Comparison of ENCODE assay signal across 23 cellular contexts in the genomic region with DNA sequence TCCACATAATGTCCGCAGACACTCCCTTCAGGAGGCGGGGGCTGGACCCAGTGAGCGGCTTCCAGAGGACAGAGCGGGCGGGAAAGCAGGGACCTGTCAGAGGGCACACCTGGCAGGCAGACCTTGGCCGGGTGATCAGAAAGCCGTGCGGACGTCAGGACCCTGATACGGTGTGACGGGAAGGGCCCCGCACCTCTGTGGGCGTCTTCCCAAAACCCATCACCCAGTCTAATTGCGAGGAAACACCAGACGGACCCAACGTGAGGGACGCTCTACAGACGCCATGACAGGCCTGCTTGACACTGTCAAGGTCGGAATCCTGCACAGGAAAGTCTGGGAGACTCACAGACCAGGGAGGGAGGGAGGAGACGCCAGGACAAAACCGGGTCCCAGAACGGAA. TPM values are rescaled to one million over a fixed set of nuclear protein-coding genes. Genes with fewer than 3 reads are reported as not detected.
"Had no signal": no experiment of that assay in that cellular context is flagged by ENCODE, and none has a peak within 500 bp of the region (broad histone marks: within the 10 kb centered on the region; RNA-seq: fewer than 3 reads in every experiment).

No MANE protein-coding gene starts in this region.

- H3K4me1 ChIP-seq: body of pancreas, breast epithelium, SJCRH30 had no signal

- H3K9me3 Mint-ChIP-seq: activated T-cell treated with anti-CD3 and anti-CD28 coated beads, Interleukin-2, amount 50 U/mL, for 4 hours had no signal

- DNase-seq: activated CD4-positive, alpha-beta T cell treated with anti-CD3 and anti-CD28 coated beads, Interleukin-2, amount 50 U/mL, for 1 hour; activated CD8-positive, alpha-beta T cell treated with anti-CD3 and anti-CD28 coated beads for 36 hours; activated gamma-delta T cell treated with Interleukin-2 at 50 U/mL for 16 hours; activated naive CD4-positive, alpha-beta T cell treated with anti-CD3 and anti-CD28 coated beads for 36 hours; activated T-cell treated with anti-CD3 and anti-CD28 coated beads, Interleukin-2, amount 50 U/mL, for 4 hours; adrenal gland; body of pancreas; MM.1S; MV-4-11; NCI-H1092; NCI-H1436 treated with DMSO at 0.1 percent for 48 hours; NCI-H1694 treated with DMSO at 0.1 percent for 48 hours; NCI-H2029; NCI-H345; NCI-H524 treated with DMSO at 0.1 percent for 48 hours; SHP77; SJCRH30; T1000 had no signal

- H3K27me3 Mint-ChIP-seq: activated CD8-positive, alpha-beta T cell treated with anti-CD3 and anti-CD28 coated beads for 36 hours had no signal

- H3K27me3 ChIP-seq: adrenal gland, body of pancreas, breast epithelium, SJCRH30 had no signal

- H3K27ac ChIP-seq: adrenal gland, body of pancreas, breast epithelium, KMS-11, SJCRH30, SK-N-MC had no signal

- H3K9me3 ChIP-seq: adrenal gland, body of pancreas, breast epithelium had no signal

- H3K36me3 ChIP-seq: adrenal gland, breast epithelium had no signal

- H3K4me3 ChIP-seq: adrenal gland, body of pancreas, breast epithelium, SJCRH30, SK-N-MC had no signal

- H3K4me3 Mint-ChIP-seq: activated CD8-positive, alpha-beta T cell treated with anti-CD3 and anti-CD28 coated beads for 36 hours; activated naive CD4-positive, alpha-beta T cell treated with anti-CD3 and anti-CD28 coated beads for 36 hours; activated T-cell treated with anti-CD3 and anti-CD28 coated beads, Interleukin-2, amount 50 U/mL, for 4 hours; activated T-helper 1 cell treated with anti-CD3 and anti-CD28 coated beads, Interleukin-12 subunit alpha, Interleukin-12 subunit beta, Interleukin-2, Interleukin-4 antibody, amounts not matched to agents 30 ng/mL and 10 ng/mL and 1 ng/mL, durations not matched to agents 14 hours and 24 hours and 36 hours had no signal

- H3K27ac Mint-ChIP-seq: activated CD8-positive, alpha-beta T cell treated with anti-CD3 and anti-CD28 coated beads for 36 hours; activated naive CD4-positive, alpha-beta T cell treated with anti-CD3 and anti-CD28 coated beads for 36 hours; activated T-helper 1 cell treated with anti-CD3 and anti-CD28 coated beads, Interleukin-12 subunit alpha, Interleukin-12 subunit beta, Interleukin-2, Interleukin-4 antibody, amounts not matched to agents 30 ng/mL and 10 ng/mL and 1 ng/mL, durations not matched to agents 14 hours and 24 hours and 36 hours had no signal

RNA-seq across cellular contexts. Expression of gene SOX8, which starts 19.2 kb away (rescaled TPM):
- total RNA-seq: RPMI7951 had no signal
